ENCODE assay signal across 11 cellular contexts in genomic region chr14:23373041-23373440, GRCh38. TPM values are rescaled to one million over a fixed set of nuclear protein-coding genes. Genes with fewer than 3 reads are reported as not detected.
"Had no signal": no experiment of that assay in that cellular context is flagged by ENCODE, and none has a peak within 500 bp of the region (broad histone marks: within the 10 kb centered on the region; RNA-seq: fewer than 3 reads in every experiment).

No MANE protein-coding gene starts in this region.

- H3K9me3 ChIP-seq: HAP-1 had no signal

- H3K4me2 ChIP-seq: GM23338 had no signal

- H3K27ac ChIP-seq: GM23248 had no signal

- H3K4me3 ChIP-seq: GM23248, GM23338, HAP-1 had no signal

- ATAC-seq: GM23338, HCT116 had no signal

- H2AFZ ChIP-seq: GM23248, GM23338 had no signal

- H3K9ac ChIP-seq: GM23248 had no signal

- DNase-seq: GM23248, GOT3, H7, H9, HCEC 1CT, HFFc6 had no signal

- H3K4me1 ChIP-seq: HAP-1 had no signal

- H3K36me3 ChIP-seq: HAP-1 had no signal

RNA-seq across cellular contexts. Expression of gene IL25, which starts 0.4 kb away (rescaled TPM):
- total RNA-seq: GM23248, GM23338, H1, H4, H9, HFFc6 had no signal
- polyA plus RNA-seq: GM23248, GM23338, H1 had no signal

RNA-seq across cellular contexts. Expression of gene CMTM5, which starts 3.8 kb away (rescaled TPM):
- total RNA-seq: GM23248, H1, H4, H9, HFFc6 had no signal
- polyA plus RNA-seq: GM23248, GM23338 had no signal

RNA-seq across cellular contexts. Expression of gene EFS, which starts 8.1 kb away (rescaled TPM):
- total RNA-seq: H4 had no signal

RNA-seq across cellular contexts. Expression of gene MYH6, which starts 35.0 kb away (rescaled TPM):
- total RNA-seq: GM23248, H1, H4, HFFc6 had no signal
- polyA plus RNA-seq: GM23248 had no signal
